ENCODE assay signal across 28 cellular contexts in the genomic region with DNA sequence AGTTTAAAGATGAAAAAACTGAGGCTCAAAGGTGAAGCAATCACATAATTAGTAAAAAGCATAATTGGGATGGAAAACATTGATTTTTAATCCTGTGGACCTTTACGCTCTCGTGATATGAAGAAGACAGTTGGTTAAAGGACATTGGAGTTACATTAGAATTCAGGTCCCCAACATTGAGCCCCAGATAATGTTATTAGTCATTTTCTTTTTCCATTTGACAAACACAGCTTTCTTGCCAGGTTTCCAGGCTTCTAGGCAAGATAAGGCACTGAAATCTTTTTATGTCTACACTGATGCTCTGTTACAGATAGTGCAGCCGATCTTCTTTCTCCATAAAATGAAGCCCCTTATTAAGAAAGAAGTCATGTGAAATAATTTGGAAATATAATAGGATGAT. TPM values are rescaled to one million over a fixed set of nuclear protein-coding genes. Genes with fewer than 3 reads are reported as not detected.
"Had no signal": no experiment of that assay in that cellular context is flagged by ENCODE, and none has a peak within 500 bp of the region (broad histone marks: within the 10 kb centered on the region; RNA-seq: fewer than 3 reads in every experiment).

No MANE protein-coding gene starts in this region.

- FAIRE-seq: HepG2 had no signal

- H3K9me2 ChIP-seq: SK-N-SH had no signal

- H3K36me3 Mint-ChIP-seq: T-cell had no signal

- H3K9me3 ChIP-seq: SK-N-SH had no signal

- H3K27ac Mint-ChIP-seq: T-cell had no signal

- DNase-seq: IMR-90, Kasumi-1, MM.1S, MV-4-11, NCI-H1048, NCI-H1105, NCI-H1417 treated with DMSO at 0.1 percent for 48 hours, NCI-H146, NCI-H1930, NCI-H2081, NCI-H2107, NCI-H226, NCI-H446, NCI-H510A, NCI-H524 treated with DMSO at 0.1 percent for 48 hours, NCI-H69, NCI-H774, PC-3, SHP77, SK-N-SH, SW 1271, T-cell had no signal

- H3K4me2 ChIP-seq: KMS-11, SK-N-SH had no signal

- H3K27ac ChIP-seq: KMS-11, RWPE1 had no signal

- H3K4me3 Mint-ChIP-seq: T-cell had no signal

- ATAC-seq: HepG2, Panc1, PC-3, T-cell had no signal

- H3K9me3 Mint-ChIP-seq: T-cell had no signal

- H3K9ac ChIP-seq: KMS-11, SK-N-SH had no signal

RNA-seq across cellular contexts. Expression of gene MYO3B, which starts 38.5 kb away (rescaled TPM):
- total RNA-seq: HepG2, HT1080, IMR-90, M059J had no signal
- polyA plus RNA-seq: SK-N-SH had no signal
